20 cellular contexts compared by ENCODE assay signal in the genomic region with DNA sequence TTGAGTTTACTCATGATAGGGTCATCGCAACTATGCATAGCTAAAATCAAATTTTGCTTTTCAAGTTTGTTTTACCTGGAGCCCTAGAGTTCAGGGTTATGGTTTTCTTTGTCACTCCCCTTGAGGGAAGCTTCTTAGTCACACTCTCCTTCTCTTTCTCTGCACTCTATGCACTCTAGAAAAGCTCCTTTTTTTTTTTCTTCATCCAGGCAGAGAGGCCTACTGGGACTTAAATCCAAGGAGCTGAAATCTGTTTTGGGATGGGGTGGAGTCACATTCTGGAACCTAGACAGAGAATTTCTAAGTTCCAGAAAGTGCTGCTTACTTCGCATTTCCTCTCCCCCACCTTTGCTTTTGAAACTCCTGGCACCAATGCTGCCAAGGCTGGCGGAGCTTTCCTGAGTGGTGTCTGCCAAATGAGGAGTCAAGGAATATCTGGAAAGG. TPM values are rescaled to one million over a fixed set of nuclear protein-coding genes. Genes with fewer than 3 reads are reported as not detected.
DNase-seq lines count a peak whose midpoint lies in the region; ATAC-seq, FAIRE-seq and TF ChIP-seq lines count a peak whose summit lies in the region.
"Had no signal": no experiment of that assay in that cellular context is flagged by ENCODE, and none has a peak within 500 bp of the region (broad histone marks: within the 10 kb centered on the region; RNA-seq: fewer than 3 reads in every experiment).

No MANE protein-coding gene starts in this region.

- peak; percentile 66 for ATAC-seq in activated CD4-positive, alpha-beta T cell treated with anti-CD3 and anti-CD28 coated beads for 36 hours
- no peak for ATAC-seq in upper lobe of right lung
- ATAC-seq in GM21528 (IDR thresholded peaks at IDR 0.05; ENCODE audit: low FRiP score, unreplicated experiment), result no peak
- ATAC-seq: CD8-positive, alpha-beta T cell; effector memory CD8-positive, alpha-beta T cell; stimulated activated memory B cell treated with anti-CD40 and anti-IgM and Interleukin-4, amounts not matched to agents 10 μg/mL and 1 μg/mL and 100 μg/mL, for 72 hours had no signal

- H3K9ac ChIP-seq in kidney (ENCODE audit: low read length in 2 of 2), result no peak overlapping the region

- no peak overlapping the region for H3K27ac Mint-ChIP-seq in activated CD4-positive, alpha-beta T cell treated with anti-CD3 and anti-CD28 coated beads for 36 hours
- H3K27ac Mint-ChIP-seq: CD8-positive, alpha-beta T cell; effector memory CD8-positive, alpha-beta T cell; natural killer cell; stimulated activated memory B cell treated with anti-CD40 and anti-IgM and Interleukin-4, amounts not matched to agents 10 μg/mL and 1 μg/mL and 100 μg/mL, for 72 hours had no signal

- H3K9me3 ChIP-seq in kidney (ENCODE audit: control insufficient read depth in 1 of 2, low read length in 2 of 2), result no peaks in the 10 kb centered on the region
- no peaks in the 10 kb centered on the region for H3K9me3 ChIP-seq in upper lobe of right lung

- POLR2A ChIA-PET in activated CD4-positive, alpha-beta T cell treated with anti-CD3 and anti-CD28 coated beads for 36 hours (lab: Charles Lee), result interaction anchor here (0.5 to 0.6 kb wide), 2 partner anchors 99 to 200 kb away, joined by 3 read pairs; no protein-coding TSS in a partner anchor

- peaks cover 15% of the 10 kb centered on the region for H3K4me1 Mint-ChIP-seq in activated CD4-positive, alpha-beta T cell treated with anti-CD3 and anti-CD28 coated beads for 36 hours
- H3K4me1 Mint-ChIP-seq: natural killer cell; stimulated activated memory B cell treated with anti-CD40 and anti-IgM and Interleukin-4, amounts not matched to agents 10 μg/mL and 1 μg/mL and 100 μg/mL, for 72 hours had no signal

- CTCF ChIA-PET in activated CD4-positive, alpha-beta T cell treated with anti-CD3 and anti-CD28 coated beads for 36 hours (lab: Charles Lee), result interaction anchor here (0.9 to 1.9 kb wide), 3 partner anchors 33 to 941 kb away, joined by 3 to 8 read pairs (median 3); no protein-coding TSS in a partner anchor

- no peaks in the 10 kb centered on the region for H3K9me3 Mint-ChIP-seq in activated CD4-positive, alpha-beta T cell treated with anti-CD3 and anti-CD28 coated beads for 36 hours (ENCODE audit: low read depth)
- H3K9me3 Mint-ChIP-seq: CD8-positive, alpha-beta T cell; effector memory CD8-positive, alpha-beta T cell; natural killer cell; stimulated activated memory B cell treated with anti-CD40 and anti-IgM and Interleukin-4, amounts not matched to agents 10 μg/mL and 1 μg/mL and 100 μg/mL, for 72 hours had no signal

- no peak overlapping the region for H3K4me3 ChIP-seq in kidney (ENCODE audit: low read length in 2 of 2)
- H3K4me3 ChIP-seq in upper lobe of right lung, result no peak overlapping the region

- peak overlapping the region; percentile 55 to 76 for H3K27ac ChIP-seq in kidney (ENCODE audit: low read depth in 2 of 2, low read length in 2 of 2)
- peak overlapping the region; percentile 20 for H3K27ac ChIP-seq in upper lobe of right lung

- no peak for FAIRE-seq in kidney (lab: Jason Lieb, UNC)
- FAIRE-seq: G401.6 had no signal

- H3K4me3 Mint-ChIP-seq in activated CD4-positive, alpha-beta T cell treated with anti-CD3 and anti-CD28 coated beads for 36 hours, result no peak overlapping the region
- H3K4me3 Mint-ChIP-seq: CD8-positive, alpha-beta T cell; effector memory CD8-positive, alpha-beta T cell; natural killer cell; stimulated activated memory B cell treated with anti-CD40 and anti-IgM and Interleukin-4, amounts not matched to agents 10 μg/mL and 1 μg/mL and 100 μg/mL, for 72 hours had no signal

- H3K4me1 ChIP-seq in kidney (ENCODE audit: control insufficient read depth in 1 of 2, insufficient read depth in 1 of 2, low read depth in 1 of 2, low read length in 2 of 2), result no peaks in the 10 kb centered on the region
- peaks cover 4% of the 10 kb centered on the region for H3K4me1 ChIP-seq in upper lobe of right lung

- intact Hi-C loops in activated CD4-positive, alpha-beta T cell treated with anti-CD3 and anti-CD28 coated beads for 36 hours (cut with DNase I, micrococcal nuclease), result loop anchor here in 1 of 2 experiments (5.0 kb wide), 1 partner anchor 34 kb away; no protein-coding TSS in a partner anchor
- intact Hi-C loops in kidney (cut with DNase I), result no loop called here
- intact Hi-C loops in upper lobe of right lung (cut with DNase I), result no loop called here

- H3K27me3 ChIP-seq in upper lobe of right lung, result no peaks in the 10 kb centered on the region

- TF ChIP-seq CTCF in kidney (IDR thresholded peaks at IDR 0.05; ENCODE audit: borderline replicate concordance, extremely low read depth, insufficient read depth), result no peak
- no peak for TF ChIP-seq CTCF in upper lobe of right lung (IDR thresholded peaks at IDR 0.05)

- no peak for DNase-seq in activated CD4-positive, alpha-beta T cell treated with anti-CD3 and anti-CD28 coated beads for 36 hours
- DNase-seq in activated CD4-positive, alpha-beta T cell treated with anti-CD3 and anti-CD28 coated beads, Interleukin-2, amount 50 U/mL, for 48 hours, result no peak
- DNase-seq in dermis blood vessel endothelial cell (peak; percentile 23), kidney (no peak), upper lobe of right lung (no peak), T-helper 1 cell (no peak), dedifferentiated amniotic fluid mesenchymal stem cell (ENCODE audit: extremely low spot score) (no peak)
- DNase-seq: 8988T; activated CD4-positive, alpha-beta T cell treated with anti-CD3 and anti-CD28 coated beads for 1 hour; activated T-cell treated with anti-CD3 and anti-CD28 coated beads, Interleukin-2, amount 50 U/mL, for 48 hours; anterior cingulate cortex; CD8-positive, alpha-beta T cell; effector memory CD8-positive, alpha-beta T cell; natural killer cell; NCI-H1092; NCI-H345; stimulated activated CD4-positive, alpha-beta T cell treated with anti-CD3 and anti-CD28 coated beads, Interleukin-4, amount 100 ng/mL, for 24 hours had no signal

- H3K36me3 ChIP-seq in kidney (ENCODE audit: control insufficient read depth in 1 of 2, insufficient read depth in 2 of 2, low read length in 2 of 2) (no peaks in the 10 kb centered on the region), upper lobe of right lung (no peaks in the 10 kb centered on the region)

- H3K27me3 Mint-ChIP-seq in activated CD4-positive, alpha-beta T cell treated with anti-CD3 and anti-CD28 coated beads for 36 hours, result peaks cover 7% of the 10 kb centered on the region

- no peaks in the 10 kb centered on the region for H3K36me3 Mint-ChIP-seq in activated CD4-positive, alpha-beta T cell treated with anti-CD3 and anti-CD28 coated beads for 36 hours (ENCODE audit: low read depth)
- H3K36me3 Mint-ChIP-seq: CD8-positive, alpha-beta T cell; natural killer cell; stimulated activated memory B cell treated with anti-CD40 and anti-IgM and Interleukin-4, amounts not matched to agents 10 μg/mL and 1 μg/mL and 100 μg/mL, for 72 hours had no signal

RNA-seq across cellular contexts. Expression of a gene that starts 19.1 kb away (rescaled TPM):
- total RNA-seq in activated CD4-positive, alpha-beta T cell treated with anti-CD3 and anti-CD28 coated beads for 36 hours, result 10 to 100 TPM; 22.4 to 23.4 TPM
- total RNA-seq in dermis blood vessel endothelial cell (0.65 and 1.4 TPM in 2 replicates), kidney (14.9 TPM), upper lobe of right lung (26.5 TPM)
- polyA plus RNA-seq in kidney (ENCODE audit: insufficient read depth, low read depth, low replicate concordance), result 3.6 TPM

RNA-seq across cellular contexts. Expression of a gene that starts 25.2 kb away (rescaled TPM):
- under 1 TPM; 0.26 to 0.27 TPM for total RNA-seq in activated CD4-positive, alpha-beta T cell treated with anti-CD3 and anti-CD28 coated beads for 36 hours
- total RNA-seq in dermis blood vessel endothelial cell, result 0.17 and 2.9 TPM in 2 replicates
- 32.3 TPM for total RNA-seq in kidney
- 102 TPM for polyA plus RNA-seq in kidney (ENCODE audit: insufficient read depth, low read depth, low replicate concordance)
- 46.5 TPM for total RNA-seq in upper lobe of right lung
- total RNA-seq: CD8-positive, alpha-beta T cell had no signal
